Comparison of ENCODE assay signal across 8 cellular contexts in the genomic region with DNA sequence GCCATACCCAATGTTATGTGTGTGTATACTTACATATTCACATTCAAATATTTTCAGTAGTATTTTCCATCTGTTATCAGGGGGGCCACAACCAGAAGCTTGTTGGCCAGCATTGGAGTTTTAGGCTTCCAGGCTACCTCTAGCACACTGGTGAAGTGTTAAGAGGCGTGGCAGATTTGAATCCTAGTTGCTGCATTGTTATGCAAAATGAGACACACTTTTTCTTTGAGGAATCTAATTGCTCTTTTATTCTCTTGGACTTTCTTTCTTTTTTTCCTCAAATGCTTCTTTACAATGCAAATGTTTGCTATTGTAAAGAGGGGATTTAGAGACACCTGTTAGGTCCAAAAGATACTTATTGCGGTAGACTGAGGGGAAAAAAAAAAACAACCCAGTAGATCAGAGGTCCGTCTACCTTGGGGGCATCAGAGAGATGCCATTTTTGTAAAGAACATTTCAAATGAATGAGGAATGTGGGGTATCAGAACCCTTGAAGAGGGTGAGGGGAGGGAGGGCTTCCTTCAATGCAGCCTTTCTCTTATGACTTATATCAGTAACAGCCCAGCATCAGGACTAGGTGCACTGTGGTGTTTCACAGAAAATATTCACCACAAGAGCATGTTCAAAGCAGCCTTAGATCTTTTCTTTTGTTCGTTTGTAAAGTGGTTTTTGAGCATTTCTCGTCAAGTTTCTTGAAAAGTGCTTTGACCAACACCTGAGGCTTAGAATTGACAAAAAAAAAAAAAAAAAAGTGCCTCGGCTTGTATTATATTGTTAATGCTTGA. TPM values are rescaled to one million over a fixed set of nuclear protein-coding genes. Genes with fewer than 3 reads are reported as not detected.
A peak's percentile ranks its signal among the peaks of the same experiment; 100 is the strongest.
DNase-seq lines count a peak whose midpoint lies in the region; ATAC-seq, FAIRE-seq and TF ChIP-seq lines count a peak whose summit lies in the region.

No MANE protein-coding gene starts in this region.

- POLR2A ChIA-PET in PC-3 (lab: Charles Lee; ENCODE audit: unreplicated experiment) = no interaction called here

- H3K27me3 ChIP-seq in PC-3 (ENCODE audit: low read length) = no peaks in the 10 kb centered on the region
- no peaks in the 10 kb centered on the region for H3K27me3 ChIP-seq in duodenal mucosa (ENCODE audit: control insufficient read depth in 1 of 2, insufficient read depth in 2 of 2, low read length in 2 of 2)
- no peaks in the 10 kb centered on the region for H3K27me3 ChIP-seq in osteoblast (ENCODE audit: insufficient read depth, low read length)

- H3K79me2 ChIP-seq in PC-3 (ENCODE audit: low read length) (peaks cover 59% of the 10 kb centered on the region), osteoblast (ENCODE audit: insufficient read depth, low read length) (peaks cover 63% of the 10 kb centered on the region)

- H3K4me3 ChIP-seq in PC-3 (ENCODE audit: low read length) = peak overlapping the region; percentile 84
- H3K4me3 ChIP-seq in duodenal mucosa (ENCODE audit: low read depth in 1 of 2, low read length in 2 of 2) = peak overlapping the region; percentile 90 to 94
- H3K4me3 ChIP-seq in osteoblast (ENCODE audit: insufficient read depth, low read length) = peak overlapping the region; percentile 78

- no TSS peak for BruUV-seq in Calu3 (replicated peaks; lab: Mats Ljungman, UMichigan)
- no TSS peak for BruUV-seq in PC-3 (replicated peaks; lab: Mats Ljungman, UMichigan)

- H3K27ac Mint-ChIP-seq in Calu3 (ENCODE audit: unreplicated experiment) = no peak overlapping the region

- peaks cover 43% of the 10 kb centered on the region for H3K36me3 Mint-ChIP-seq in Calu3 (ENCODE audit: insufficient read depth, unreplicated experiment)

- H3K9me3 ChIP-seq in PC-3 (ENCODE audit: low read length) = no peaks in the 10 kb centered on the region
- H3K9me3 ChIP-seq in duodenal mucosa (ENCODE audit: control insufficient read depth in 1 of 2, low read length in 2 of 2) = no peaks in the 10 kb centered on the region
- no peaks in the 10 kb centered on the region for H3K9me3 ChIP-seq in osteoblast (ENCODE audit: low read depth, low read length)

- peaks cover 12% of the 10 kb centered on the region for H3K4me1 ChIP-seq in PC-3 (ENCODE audit: insufficient read depth, low read length)
- peaks cover 12 to 43% of the 10 kb centered on the region in 2 donors for H3K4me1 ChIP-seq in duodenal mucosa (ENCODE audit: control insufficient read depth in 1 of 2, insufficient read depth in 2 of 2, low read length in 2 of 2)
- H3K4me1 ChIP-seq in osteoblast (ENCODE audit: insufficient read depth, low read length) = peaks cover 17% of the 10 kb centered on the region

- H3K9me2 ChIP-seq in PC-3 (replicated peaks; ENCODE audit: low read length) = no peaks in the 10 kb centered on the region

- H2AFZ ChIP-seq in PC-3 (ENCODE audit: low read length) = peak overlapping the region; percentile 93; the same call in 1 of the 2 replicates
- H2AFZ ChIP-seq in osteoblast (ENCODE audit: low read length) = no peak overlapping the region

- no peak for DNase-seq in Calu3
- no peak for DNase-seq in PC-3
- no peak for DNase-seq in osteoblast (ENCODE audit: insufficient read length, low spot score, missing footprints)
- DNase-seq in T-helper 9 cell = no peak
- DNase-seq in dedifferentiated amniotic fluid mesenchymal stem cell (ENCODE audit: extremely low spot score) = no peak
- no peak for DNase-seq in RCC 7860 (ENCODE audit: low spot score)
- no peak for DNase-seq in NCI-H128 (lab: John Stamatoyannopoulos, UW; ENCODE audit: unreplicated experiment)

- H3F3A ChIP-seq in PC-3 (ENCODE audit: low read length, unreplicated experiment) = no peaks in the 10 kb centered on the region

- H4K20me1 ChIP-seq in PC-3 (ENCODE audit: low read length) (no peaks in the 10 kb centered on the region), osteoblast (ENCODE audit: insufficient read depth, low read length) (peaks cover 25% of the 10 kb centered on the region)

- peak overlapping the region; percentile 73; the same call in 1 of the 2 replicates for H3K9ac ChIP-seq in PC-3 (ENCODE audit: low read length)
- peak overlapping the region in 1 of 2 donors; percentile 89 for H3K9ac ChIP-seq in duodenal mucosa (ENCODE audit: low read depth in 1 of 2, low read length in 2 of 2)

- H3K9me3 Mint-ChIP-seq in Calu3 (ENCODE audit: low read depth, unreplicated experiment) = no peaks in the 10 kb centered on the region

- H3K27ac ChIP-seq in PC-3 (ENCODE audit: low read length) = no peak overlapping the region
- H3K27ac ChIP-seq in duodenal mucosa (ENCODE audit: low read depth, low read length) = no peak overlapping the region
- peak overlapping the region; percentile 73 for H3K27ac ChIP-seq in osteoblast (ENCODE audit: low read depth, low read length)

- H3K4me2 ChIP-seq in PC-3 (ENCODE audit: low read length) = peak overlapping the region; percentile 97
- peak overlapping the region; percentile 89 for H3K4me2 ChIP-seq in osteoblast (ENCODE audit: insufficient read depth, low read length)

- CTCF ChIA-PET in Calu3 (lab: Charles Lee) (no interaction called here), PC-3 (lab: Charles Lee) (no interaction called here)

- H3K27me3 Mint-ChIP-seq in Calu3 (ENCODE audit: unreplicated experiment) = no peaks in the 10 kb centered on the region

- peak overlapping the region; percentile 99 for H3K4me3 Mint-ChIP-seq in Calu3 (ENCODE audit: low read depth, unreplicated experiment)

- TF ChIP-seq CTCF in Calu3 (IDR thresholded peaks at IDR 0.05; ENCODE audit: unreplicated experiment) (no peak), PC-3 (conservative IDR thresholded peaks at IDR 0.05; ENCODE audit: low read depth, low read length) (no peak), osteoblast (IDR thresholded peaks at IDR 0.05; ENCODE audit: extremely low read depth, low read depth, low read length) (no peak)

- intact Hi-C loops in Calu3 (cut with micrococcal nuclease; ENCODE audit: unreplicated experiment) (no loop called here), PC-3 (cut with micrococcal nuclease) (loop anchor here (5.0 to 10.0 kb wide), 2 partner anchors 136 to 917 kb away; no protein-coding TSS in a partner anchor)

- no peaks in the 10 kb centered on the region for H3K4me1 Mint-ChIP-seq in Calu3 (ENCODE audit: low read depth, unreplicated experiment)

- H3K36me3 ChIP-seq in PC-3 (ENCODE audit: low read depth, low read length) (no peaks in the 10 kb centered on the region), duodenal mucosa (ENCODE audit: control insufficient read depth in 1 of 2, insufficient read depth in 2 of 2, low read length in 2 of 2) (no peaks in the 10 kb centered on the region), osteoblast (ENCODE audit: insufficient read depth, low read length) (no peaks in the 10 kb centered on the region)

- FAIRE-seq in RCC 7860 (lab: Jason Lieb, UNC) = no peak

- no peak for ATAC-seq in PC-3

RNA-seq across cellular contexts. Expression of a gene that starts 3.8 kb away (rescaled TPM):
- total RNA-seq in Calu3 (2022) = 39.3 and 47.4 TPM in 2 replicates
- total RNA-seq in PC-3 (2014; rRNA removed) = 27.9 and 36.4 TPM in 2 replicates
- 83.1 and 101 TPM in 2 replicates for total RNA-seq in osteoblast
